ENCODE assay signal across 8 cellular contexts in the genomic region with DNA sequence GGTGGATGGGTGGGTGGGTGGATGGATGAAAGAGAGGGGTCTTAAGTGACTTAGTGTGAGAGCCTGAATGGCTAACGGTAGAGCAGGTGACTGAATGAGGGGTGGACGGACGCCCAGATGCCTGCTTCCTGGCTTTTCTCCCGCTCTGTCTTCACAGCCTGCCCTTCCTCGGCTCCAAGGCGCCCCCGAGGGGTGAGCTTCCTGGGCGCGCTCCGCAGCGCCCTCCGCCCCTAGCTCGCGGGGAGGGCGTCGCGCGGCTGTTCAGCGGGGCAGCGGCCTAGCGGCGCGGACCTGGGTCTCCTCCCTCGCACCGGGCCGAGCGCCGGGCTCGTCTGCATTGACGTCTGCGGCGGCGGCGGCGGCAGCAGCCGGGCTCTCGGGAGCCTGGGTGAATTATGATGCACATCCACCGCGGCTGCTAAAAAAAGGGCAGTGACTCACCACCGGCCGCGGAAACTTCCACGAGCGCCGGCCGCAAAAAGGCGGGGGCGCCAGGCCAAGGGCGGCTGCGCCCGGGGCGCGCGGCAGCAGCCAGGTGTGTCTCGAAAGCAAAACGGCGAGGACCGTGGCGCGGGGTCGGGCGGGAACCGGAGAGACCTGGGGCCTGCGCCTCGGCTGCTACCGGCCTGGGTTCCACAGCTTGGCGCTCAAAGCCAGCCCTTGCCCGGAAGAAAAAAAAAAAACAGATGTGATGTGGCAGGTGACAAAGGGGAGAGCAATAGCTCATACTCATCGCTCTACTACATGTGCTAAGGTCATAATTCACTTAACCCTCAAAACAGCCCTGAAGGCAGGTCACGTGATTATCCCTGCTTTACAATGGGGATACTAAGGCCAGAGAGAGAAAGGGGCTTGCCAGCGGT.
A peak's percentile ranks its signal among the peaks of the same experiment; 100 is the strongest.
DNase-seq lines count a peak whose midpoint lies in the region; ATAC-seq and TF ChIP-seq lines count a peak whose summit lies in the region.

No MANE protein-coding gene starts in this region.

- H3K4me3 ChIP-seq in SK-N-SH (ENCODE audit: low read depth in 2 of 2, low read length in 1 of 2) (peak overlapping the region; percentile 41 to 56), adipocyte (ENCODE audit: low read length) (peak overlapping the region; percentile 71), transverse colon (peak overlapping the region in 3 of 4 donors; percentile 11 to 37 (median 29))

- H3K27me3 ChIP-seq in SK-N-SH (ENCODE audit: insufficient read depth) (no peaks in the 10 kb centered on the region), adipocyte (replicated peaks; ENCODE audit: control insufficient read depth, insufficient read depth, low read length) (no peaks in the 10 kb centered on the region), transverse colon (peaks cover 22% of the 10 kb centered on the region)

- CTCF ChIA-PET in SK-N-SH (lab: Yijun Ruan, JAX): no interaction called here

- peaks cover 17% of the 10 kb centered on the region for H3F3A ChIP-seq in SK-N-SH (replicated peaks; ENCODE audit: insufficient read depth)

- in situ Hi-C loops in Caki2 (cut with HindIII; ENCODE audit: low pct_unique_long_range_greater_than_20kb, low sequenced_read_pairs): no loop called here
- in situ Hi-C loops in transverse colon (cut with MboI; ENCODE audit: low pct_ligation_motif_present in 1 of 4, low pct_unique_long_range_greater_than_20kb in 1 of 4, low sequenced_read_pairs in 3 of 4): no loop called here

- peak; percentile 23 for TF ChIP-seq RAD21 in SK-N-SH (IDR thresholded peaks at IDR 0.05; ENCODE audit: low read length)

- H2AFZ ChIP-seq in SK-N-SH (ENCODE audit: low read depth): peak overlapping the region; percentile 57

- TF ChIP-seq CTCF in SK-N-SH (IDR thresholded peaks at IDR 0.05) (peak; percentile 48), transverse colon (IDR thresholded peaks at IDR 0.05) (no peak)

- peak overlapping the region in 1 of 2 experiments; percentile 78; a peak in 2 of 4 replicates for H3K27ac ChIP-seq in SK-N-SH (ENCODE audit: low read depth in 2 of 2, low read length in 1 of 2)
- peak overlapping the region; percentile 25 to 62 (median 54) for H3K27ac ChIP-seq in transverse colon

- H3K9ac ChIP-seq in SK-N-SH: peak overlapping the region; percentile 64
- H3K9ac ChIP-seq in adipocyte (ENCODE audit: low read length): peak overlapping the region; percentile 68

- H4K20me1 ChIP-seq in SK-N-SH (ENCODE audit: insufficient read depth): no peaks in the 10 kb centered on the region

- POLR2A ChIA-PET in SK-N-SH (lab: Yijun Ruan, JAX): no interaction called here

- H3K9me3 ChIP-seq in SK-N-SH (no peaks in the 10 kb centered on the region), adipocyte (ENCODE audit: control insufficient read depth, low read length) (no peaks in the 10 kb centered on the region), transverse colon (no peaks in the 10 kb centered on the region)

- H3K4me2 ChIP-seq in SK-N-SH: peak overlapping the region; percentile 75

- H3K36me3 ChIP-seq in SK-N-SH (replicated peaks in 1 of 2; ENCODE audit: control insufficient read depth in 1 of 2, insufficient read depth in 2 of 2, low read length in 1 of 2): no peaks in the 10 kb centered on the region
- H3K36me3 ChIP-seq in adipocyte (ENCODE audit: control insufficient read depth, insufficient read depth, low read length, severe bottlenecking): no peaks in the 10 kb centered on the region
- H3K36me3 ChIP-seq in transverse colon: no peaks in the 10 kb centered on the region

- no peaks in the 10 kb centered on the region for H3K9me2 ChIP-seq in SK-N-SH

- TF ChIP-seq POLR2A in transverse colon (IDR thresholded peaks at IDR 0.05): no peak

- H3K4me1 ChIP-seq in SK-N-SH (ENCODE audit: control insufficient read depth in 1 of 2, insufficient read depth in 2 of 2, low read depth in 1 of 2, low read length in 1 of 2) (0 out of 4 replicates have a peak, but pooled peaks cover 0 to 10% of the 10 kb centered on the region in 2 experiments), adipocyte (ENCODE audit: control insufficient read depth, insufficient read depth, low read length) (peaks cover 3% of the 10 kb centered on the region), transverse colon (peaks cover 0 to 9% (median 5%) of the 10 kb centered on the region in 4 donors)

- H3K79me2 ChIP-seq in SK-N-SH (ENCODE audit: insufficient read depth): no peaks in the 10 kb centered on the region

- 5% methylated on average over 25 of the region's 71 CpGs for WGBS in SK-N-SH (ENCODE audit: low lambda C conversion rate)
- 3 to 16% methylated on average over 7 to 50 of the region's 71 CpGs for WGBS in transverse colon (ENCODE audit: low coverage in 1 of 2), 2 donors

- ATAC-seq in GM19467 (IDR thresholded peaks at IDR 0.05; ENCODE audit: unreplicated experiment): peak; percentile 82
- peak; percentile 71 for ATAC-seq in HG03575 (IDR thresholded peaks at IDR 0.05; ENCODE audit: extremely low read depth, insufficient number of reproducible peaks, low FRiP score, unreplicated experiment)

- intact Hi-C loops in cardiac septum (cut with DNase I) (loop anchor here (5.0 kb wide), 2 partner anchors 104 to 321 kb away; no protein-coding TSS in a partner anchor), posterior cingulate gyrus (cut with DNase I) (loop anchor here (10.0 kb wide), 1 partner anchor 328 kb away; no protein-coding TSS in a partner anchor), transverse colon (cut with DNase I; ENCODE audit: low total_unique reads) (no loop called here)

- TF ChIP-seq EP300 in SK-N-SH (IDR thresholded peaks at IDR 0.05; ENCODE audit: borderline replicate concordance in 1 of 2, low read depth in 1 of 2, low read length in 1 of 2) (peak in 1 of 2 experiments; percentile 93; a peak in 2 of 4 replicates), transverse colon (IDR thresholded peaks at IDR 0.05; ENCODE audit: low read depth) (no peak)

- DNase-seq in Caki2 (ENCODE audit: low read depth) (peak; percentile 90), SK-N-SH (peak; percentile 68), adipocyte (ENCODE audit: low read depth) (peak; percentile 92), cardiac septum (ENCODE audit: low spot score) (peak; percentile 89), posterior cingulate gyrus (peak; percentile 37 to 95 (median 70)), transverse colon (peak; percentile 60)

TF ChIP-seq in SK-N-SH, 30 proteins besides CTCF, POLR2A, EP300 and RAD21 (continues in another document):
- TF ChIP-seq TAF1 (IDR thresholded peaks at IDR 0.05; ENCODE audit: borderline replicate concordance, low read depth, low read length) (no peak; the same call in 1 of the 2 replicates), GABPA (IDR thresholded peaks at IDR 0.05; ENCODE audit: low read depth) (no peak), RFX5 (IDR thresholded peaks at IDR 0.05; ENCODE audit: low read length) (no peak), NRF1 (IDR thresholded peaks at IDR 0.05; ENCODE audit: low read depth, low read length) (no peak), FOSL2 (IDR thresholded peaks at IDR 0.05; ENCODE audit: borderline replicate concordance, low read depth) (peak; percentile 93), FOXJ3 (CRISPR knock-in tag; IDR thresholded peaks at IDR 0.05) (no peak), RXRA (IDR thresholded peaks at IDR 0.05; ENCODE audit: borderline replicate concordance, low read depth) (peak; percentile 80), YY1 (IDR thresholded peaks at IDR 0.05; ENCODE audit: low read depth) (no peak), EZH2phosphoT487 (IDR thresholded peaks at IDR 0.05; ENCODE audit: borderline replicate concordance, low read depth) (no peak), ELF1 (IDR thresholded peaks at IDR 0.05) (0 out of 2 replicates have a peak, but pooled peaks have one; percentile 30), RCOR1 (IDR thresholded peaks at IDR 0.05; ENCODE audit: low read length) (no peak), MEF2A (IDR thresholded peaks at IDR 0.05; ENCODE audit: borderline replicate concordance, low read depth) (peak; percentile 99), JUND (IDR thresholded peaks at IDR 0.05) (peak; percentile 93), CHD2 (IDR thresholded peaks at IDR 0.05; ENCODE audit: low read length, partially characterized antibody) (no peak), SMC3 (IDR thresholded peaks at IDR 0.05; ENCODE audit: low read depth, low read length) (peak; percentile 17), NFIC (IDR thresholded peaks at IDR 0.05; ENCODE audit: borderline replicate concordance) (peak; percentile 73), FOXM1 (IDR thresholded peaks at IDR 0.05; ENCODE audit: low read depth) (peak; percentile 84), GATA2 (CRISPR knock-in tag; IDR thresholded peaks at IDR 0.05) (no peak)
- TF ChIP-seq, protein P1, sequence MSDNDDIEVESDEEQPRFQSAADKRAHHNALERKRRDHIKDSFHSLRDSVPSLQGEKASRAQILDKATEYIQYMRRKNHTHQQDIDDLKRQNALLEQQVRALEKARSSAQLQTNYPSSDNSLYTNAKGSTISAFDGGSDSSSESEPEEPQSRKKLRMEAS (IDR thresholded peaks at IDR 0.05; ENCODE audit: low read depth): peak; percentile 74
- TF ChIP-seq, protein P2, sequence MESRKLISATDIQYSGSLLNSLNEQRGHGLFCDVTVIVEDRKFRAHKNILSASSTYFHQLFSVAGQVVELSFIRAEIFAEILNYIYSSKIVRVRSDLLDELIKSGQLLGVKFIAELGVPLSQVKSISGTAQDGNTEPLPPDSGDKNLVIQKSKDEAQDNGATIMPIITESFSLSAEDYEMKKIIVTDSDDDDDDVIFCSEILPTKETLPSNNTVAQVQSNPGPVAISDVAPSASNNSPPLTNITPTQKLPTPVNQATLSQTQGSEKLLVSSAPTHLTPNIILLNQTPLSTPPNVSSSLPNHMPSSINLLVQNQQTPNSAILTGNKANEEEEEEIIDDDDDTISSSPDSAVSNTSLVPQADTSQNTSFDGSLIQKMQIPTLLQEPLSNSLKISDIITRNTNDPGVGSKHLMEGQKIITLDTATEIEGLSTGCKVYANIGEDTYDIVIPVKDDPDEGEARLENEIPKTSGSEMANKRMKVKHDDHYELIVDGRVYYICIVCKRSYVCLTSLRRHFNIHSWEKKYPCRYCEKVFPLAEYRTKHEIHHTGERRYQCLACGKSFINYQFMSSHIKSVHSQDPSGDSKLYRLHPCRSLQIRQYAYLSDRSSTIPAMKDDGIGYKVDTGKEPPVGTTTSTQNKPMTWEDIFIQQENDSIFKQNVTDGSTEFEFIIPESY (IDR thresholded peaks at IDR 0.05; ENCODE audit: borderline replicate concordance, low read depth): 0 out of 2 replicates have a peak, but pooled peaks have one; percentile 18
- TF ChIP-seq, protein P3, sequence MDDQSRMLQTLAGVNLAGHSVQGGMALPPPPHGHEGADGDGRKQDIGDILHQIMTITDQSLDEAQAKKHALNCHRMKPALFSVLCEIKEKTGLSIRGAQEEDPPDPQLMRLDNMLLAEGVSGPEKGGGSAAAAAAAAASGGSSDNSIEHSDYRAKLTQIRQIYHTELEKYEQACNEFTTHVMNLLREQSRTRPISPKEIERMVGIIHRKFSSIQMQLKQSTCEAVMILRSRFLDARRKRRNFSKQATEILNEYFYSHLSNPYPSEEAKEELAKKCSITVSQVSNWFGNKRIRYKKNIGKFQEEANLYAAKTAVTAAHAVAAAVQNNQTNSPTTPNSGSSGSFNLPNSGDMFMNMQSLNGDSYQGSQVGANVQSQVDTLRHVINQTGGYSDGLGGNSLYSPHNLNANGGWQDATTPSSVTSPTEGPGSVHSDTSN (IDR thresholded peaks at IDR 0.05): peak; percentile 83
